Comparison of ENCODE assay signal across 9 cellular contexts in genomic region chr14:55333785-55334485, GRCh38.
DNase-seq lines count a peak whose midpoint lies in the region; ATAC-seq and FAIRE-seq lines count a peak whose summit lies in the region.
"Had no signal": no experiment of that assay in that cellular context is flagged by ENCODE, and none has a peak within 500 bp of the region (broad histone marks: within the 10 kb centered on the region; RNA-seq: fewer than 3 reads in every experiment).

No MANE protein-coding gene starts in this region.

- H3K4me1 Mint-ChIP-seq in CD4-positive, alpha-beta memory T cell: peaks cover 60 to 90% (median 74%) of the 10 kb centered on the region in 4 donors

- no peaks in the 10 kb centered on the region for H3K9me3 Mint-ChIP-seq in CD4-positive, alpha-beta memory T cell
- H3K9me3 Mint-ChIP-seq: dendritic cell treated with granulocyte-macrophage colony-stimulating factor and Interleukin-4, amounts not matched to agents 40 ng/mL and 50 ng/mL, for 4 days had no signal

- H3K27ac Mint-ChIP-seq in CD4-positive, alpha-beta memory T cell: peak overlapping the region; percentile 86 to 97 (median 94)
- H3K27ac Mint-ChIP-seq: dendritic cell treated with granulocyte-macrophage colony-stimulating factor and Interleukin-4, amounts not matched to agents 40 ng/mL and 50 ng/mL, for 4 days had no signal

- peak in 4 of 5 donors; percentile 37 to 56 (median 40) for DNase-seq in CD4-positive, alpha-beta memory T cell
- peak; percentile 50 to 82 for DNase-seq in SJSA1 (ENCODE audit: low read depth in 1 of 2, low spot score in 2 of 2)
- DNase-seq in pons (ENCODE audit: low spot score): no peak
- no peak for DNase-seq in GDM1 (lab: John Stamatoyannopoulos, UW)
- no peak for DNase-seq in NCI-H526 treated with DMSO at 0.1 percent for 48 hours (lab: John Stamatoyannopoulos, UW)
- DNase-seq in GOT3 (lab: John Stamatoyannopoulos, UW): no peak

- CTCF ChIA-PET in CD4-positive, alpha-beta memory T cell (lab: Charles Lee; ENCODE audit: partially characterized antibody): interaction anchor here (0.8 to 7.2 kb wide), 12 partner anchors 9 to 283 kb away, joined by 3 to 92 read pairs (median 8); partner anchors contain the start of gene FBXO34

- no peaks in the 10 kb centered on the region for H3K27me3 Mint-ChIP-seq in CD4-positive, alpha-beta memory T cell
- H3K27me3 Mint-ChIP-seq: dendritic cell treated with granulocyte-macrophage colony-stimulating factor and Interleukin-4, amounts not matched to agents 40 ng/mL and 50 ng/mL, for 4 days had no signal

- ATAC-seq in GM21529 (IDR thresholded peaks at IDR 0.05; ENCODE audit: unreplicated experiment): peak; percentile 44

- peak; percentile 60 for FAIRE-seq in islet of Langerhans (lab: Jason Lieb, UNC)

- H3K27ac ChIP-seq in CD4-positive, alpha-beta memory T cell (ENCODE audit: low read depth, low read length): peak overlapping the region; percentile 67
- no peak overlapping the region for H3K27ac ChIP-seq in SJSA1

- H3K4me3 ChIP-seq in CD4-positive, alpha-beta memory T cell (ENCODE audit: low read length in 2 of 2): peak overlapping the region; percentile 11 to 37
- no peak overlapping the region for H3K4me3 ChIP-seq in SJSA1

- peaks cover 0 to 1% of the 10 kb centered on the region in 2 donors for H3K36me3 Mint-ChIP-seq in CD4-positive, alpha-beta memory T cell

- H3K4me3 Mint-ChIP-seq in CD4-positive, alpha-beta memory T cell: peak overlapping the region; percentile 81 to 93 (median 89)
- H3K4me3 Mint-ChIP-seq: dendritic cell treated with granulocyte-macrophage colony-stimulating factor and Interleukin-4, amounts not matched to agents 40 ng/mL and 50 ng/mL, for 4 days had no signal

- intact Hi-C loops in CD4-positive, alpha-beta memory T cell (cut with micrococcal nuclease): loop anchor here (1.0 to 2.0 kb wide), 2 partner anchors 13 to 20 kb away; no protein-coding TSS in a partner anchor

- no peaks in the 10 kb centered on the region for H3K9me3 ChIP-seq in CD4-positive, alpha-beta memory T cell (ENCODE audit: control insufficient read depth in 1 of 2, low read length in 2 of 2)
- no peaks in the 10 kb centered on the region for H3K9me3 ChIP-seq in SJSA1 (replicated peaks)

- POLR2A ChIA-PET in CD4-positive, alpha-beta memory T cell (lab: Charles Lee; ENCODE audit: partially characterized antibody): interaction anchor here (1.1 to 3.7 kb wide), 13 partner anchors 14 to 1935 kb away, joined by 4 to 43 read pairs (median 7); partner anchors contain the start of genes AP5M1, EXOC5, FBXO34 and GCH1

- H3K4me1 ChIP-seq in CD4-positive, alpha-beta memory T cell (ENCODE audit: insufficient read depth, low read length): peaks cover 84% of the 10 kb centered on the region
- H3K4me1 ChIP-seq in SJSA1 (replicated peaks): peaks cover 30% of the 10 kb centered on the region

- no peaks in the 10 kb centered on the region for H3K36me3 ChIP-seq in CD4-positive, alpha-beta memory T cell (ENCODE audit: insufficient read depth, low read length)
- 0 out of 2 replicates have a peak, but pooled peaks cover 3% of the 10 kb centered on the region for H3K36me3 ChIP-seq in SJSA1

- H3K27me3 ChIP-seq in CD4-positive, alpha-beta memory T cell (ENCODE audit: insufficient read depth, low read length): no peaks in the 10 kb centered on the region
- H3K27me3 ChIP-seq in SJSA1 (replicated peaks): no peaks in the 10 kb centered on the region

Comparison
In these comparisons a context has a peak if more than half of its experiments do, and no peak if none do; other contexts are left out.
1. DNase-seq: peak in CD4-positive, alpha-beta memory T cell (4 of 5) and SJSA1 (2 of 2); none in pons (single experiment), GDM1 (single experiment), NCI-H526 treated with DMSO at 0.1 percent for 48 hours (single experiment) and GOT3 (single experiment).